Comparison of ENCODE assay signal across 8 cellular contexts in genomic region chr21:46228345-46229051, GRCh38. TPM values are rescaled to one million over a fixed set of nuclear protein-coding genes. Genes with fewer than 3 reads are reported as not detected.
DNase-seq lines count a peak whose midpoint lies in the region; TF ChIP-seq lines count a peak whose summit lies in the region.

Gene LSS, minus strand, starts transcription at chr21:46228774. Its CDS starts 29 bp downstream, at chr21:46228745.

- no peaks in the 10 kb centered on the region for H3K9me3 ChIP-seq in neuron (ENCODE audit: low read length)

- H3K4me3 ChIP-seq in HFF-Myc (replicated peaks; ENCODE audit: low read depth, low read length): peak within 1 kb of the TSS; percentile 88
- H3K4me3 ChIP-seq in neuron (ENCODE audit: low read length): peak within 1 kb of the TSS; percentile 91

- no peak for TF ChIP-seq CTCF in HFF-Myc (IDR thresholded peaks at IDR 0.05; ENCODE audit: low read depth, low read length, missing control alignments)

- H3K27me3 ChIP-seq in neuron (ENCODE audit: insufficient read depth, low read length): no peaks in the 10 kb centered on the region

- peak within 1 kb of the TSS; percentile 67 for H2AFZ ChIP-seq in neuron (ENCODE audit: low read depth, low read length)

- H3K4me1 ChIP-seq in neuron (ENCODE audit: insufficient read depth, low read length): peaks cover 35% of the 10 kb centered on the region

- peaks cover 24% of the 10 kb centered on the region for H3K36me3 ChIP-seq in neuron (ENCODE audit: insufficient read depth, low read length)

- peak; percentile 96 for DNase-seq in GF-D8 (lab: John Stamatoyannopoulos, UW)
- peak; percentile 93 for DNase-seq in HFF-Myc (ENCODE audit: extremely low read depth, low read depth)
- DNase-seq in NAMALWA (ENCODE audit: low spot score): peak; percentile 98
- peak; percentile 95 for DNase-seq in SK-MEL-5 (ENCODE audit: low read depth, low spot score)
- peak; percentile 96 for DNase-seq in activated naive CD4-positive, alpha-beta T cell treated with Interleukin-2 at 50 U/mL for 16 hours
- DNase-seq in foreskin melanocyte: peak; percentile 92
- DNase-seq in stromal cell of bone marrow (ENCODE audit: low read depth): peak; percentile 92

- in situ Hi-C loops in SK-MEL-5 (cut with HindIII; ENCODE audit: low pct_unique_long_range_greater_than_20kb, low sequenced_read_pairs): no loop called here

RNA-seq across cellular contexts. Expression of gene LSS, which starts in this region (rescaled TPM):
- 15.6 and 19.3 TPM in 2 replicates for total RNA-seq in SK-MEL-5 (2014; rRNA removed; shearing (Covaris generic))
- polyA plus RNA-seq in SK-MEL-5 (2015; cell fraction: cytosol; rRNA removed): 28.1 and 30.4 TPM in 2 replicates
- 103 and 112 TPM in 2 replicates for polyA plus RNA-seq in SK-MEL-5 (2015; cell fraction: nucleus; rRNA removed)

Comparison
In these comparisons a context has a peak if more than half of its experiments do, and no peak if none do; other contexts are left out.
1. Peak in every context shown above with its lines: DNase-seq and H3K4me3 ChIP-seq.